Comparison of ENCODE assay signal across 18 cellular contexts in genomic region chr17:33452797-33453196, GRCh38.
"Had no signal": no experiment of that assay in that cellular context is flagged by ENCODE, and none has a peak within 500 bp of the region (broad histone marks: within the 10 kb centered on the region; RNA-seq: fewer than 3 reads in every experiment).

No MANE protein-coding gene starts in this region.

- H3K27me3 ChIP-seq: ovary had no signal

- H3K27ac ChIP-seq: esophagus squamous epithelium, ovary, tibial artery, VCaP had no signal

- H3K9me3 ChIP-seq: esophagus squamous epithelium, ovary, tibial artery had no signal

- H3K4me3 ChIP-seq: esophagus squamous epithelium, ovary, tibial artery had no signal

- ATAC-seq: activated naive CD8-positive, alpha-beta T cell treated with anti-CD3 and anti-CD28 coated beads, Interleukin-2, amount 50 U/mL, for 24 hours; naive thymus-derived CD8-positive, alpha-beta T cell; stimulated activated naive CD8-positive, alpha-beta T cell treated with anti-CD3 and anti-CD28 coated beads, Interleukin-15, Interleukin-2, amounts not matched to agents 100 U/mL and 50 U/mL, for 24 hours had no signal

- H3K36me3 ChIP-seq: esophagus squamous epithelium, ovary, tibial artery had no signal

- DNase-seq: activated CD4-positive, alpha-beta T cell treated with anti-CD3 and anti-CD28 coated beads for 1 hour; activated CD8-positive, alpha-beta memory T cell treated with anti-CD3 and anti-CD28 coated beads for 24 hours; activated CD8-positive, alpha-beta memory T cell treated with anti-CD3 and anti-CD28 coated beads, Interleukin-2, amount 50 U/mL, for 48 hours; activated effector memory CD4-positive, alpha-beta T cell treated with Interleukin-2 at 50 U/mL for 16 hours; activated naive CD4-positive, alpha-beta T cell treated with anti-CD3 and anti-CD28 coated beads, Interleukin-2, amount 10 ng/mL, durations not matched to agents 7 days and 5 days; activated naive CD8-positive, alpha-beta T cell treated with anti-CD3 and anti-CD28 coated beads, Interleukin-2, amount 50 U/mL, for 24 hours; activated T-cell treated with anti-CD3 and anti-CD28 coated beads, Interleukin-2, amount 50 U/mL, for 48 hours; aorta; effector memory CD4-positive, alpha-beta T cell; esophagus squamous epithelium; naive thymus-derived CD8-positive, alpha-beta T cell; ovary; stimulated activated CD4-positive, alpha-beta T cell treated with anti-CD3 and anti-CD28 coated beads, Interleukin-2, amount 100 ng/mL, for 24 hours; stimulated activated naive CD8-positive, alpha-beta T cell treated with anti-CD3 and anti-CD28 coated beads, Interleukin-15, Interleukin-2, amounts not matched to agents 100 U/mL and 50 U/mL, for 24 hours; substantia nigra; T-helper 2 cell; tibial artery had no signal

- H3K4me1 ChIP-seq: esophagus squamous epithelium, tibial artery had no signal
